12 cellular contexts compared by ENCODE assay signal in genomic region chr5:127519527-127519926, GRCh38. TPM values are rescaled to one million over a fixed set of nuclear protein-coding genes. Genes with fewer than 3 reads are reported as not detected.
DNase-seq lines count a peak whose midpoint lies in the region; ATAC-seq and TF ChIP-seq lines count a peak whose summit lies in the region.
"Had no signal": no experiment of that assay in that cellular context is flagged by ENCODE, and none has a peak within 500 bp of the region (broad histone marks: within the 10 kb centered on the region; RNA-seq: fewer than 3 reads in every experiment).

No MANE protein-coding gene starts in this region.

- H3K27ac Mint-ChIP-seq in T-helper 2 cell treated with Interferon-gamma antibody and Interleukin-4, amounts not matched to agents 5 μg/mL and 100 μg/mL, for 36 hours = no peak overlapping the region

- peaks cover 22% of the 10 kb centered on the region for H3K4me1 Mint-ChIP-seq in T-helper 2 cell treated with Interferon-gamma antibody and Interleukin-4, amounts not matched to agents 5 μg/mL and 100 μg/mL, for 36 hours (ENCODE audit: low read depth)

- H3K79me2 ChIP-seq in osteoblast (ENCODE audit: insufficient read depth, low read length) = peaks cover 68% of the 10 kb centered on the region

- no peak overlapping the region for H2AFZ ChIP-seq in osteoblast (ENCODE audit: low read length)

- no peak for ATAC-seq in HG03135 (IDR thresholded peaks at IDR 0.05; ENCODE audit: unreplicated experiment)

- no peak overlapping the region for H3K9ac ChIP-seq in endocrine pancreas (ENCODE audit: control insufficient read depth, insufficient read depth, low read length)

- DNase-seq in T-helper 2 cell treated with Interferon-gamma antibody and Interleukin-4, amounts not matched to agents 5 μg/mL and 100 μg/mL, for 36 hours (ENCODE audit: low spot score) = no peak
- DNase-seq in T-helper 2 cell = no peak
- DNase-seq in MV-4-11 (lab: John Stamatoyannopoulos, UW) = peak; percentile 53
- DNase-seq in osteoblast (ENCODE audit: insufficient read length, low spot score, missing footprints) = no peak
- DNase-seq in NCI-H1092 treated with DMSO at 0.1 percent for 48 hours (lab: John Stamatoyannopoulos, UW) = no peak
- DNase-seq in GM13976 (ENCODE audit: low spot score) = no peak
- DNase-seq: GDM1; naive B cell; NCI-H748 treated with DMSO at 0.1 percent for 48 hours; stimulated activated CD4-positive, alpha-beta T cell treated with anti-CD3 and anti-CD28 coated beads, Interleukin-1b, Interleukin-23, amount 100 ng/mL, for 48 hours had no signal

- TF ChIP-seq CTCF in osteoblast (IDR thresholded peaks at IDR 0.05; ENCODE audit: extremely low read depth, low read depth, low read length) (no peak), GM13976 (IDR thresholded peaks at IDR 0.05; ENCODE audit: borderline replicate concordance, control extremely low read depth, extremely low read depth, insufficient read depth, missing control alignments) (no peak)

- H3K27me3 Mint-ChIP-seq in T-helper 2 cell treated with Interferon-gamma antibody and Interleukin-4, amounts not matched to agents 5 μg/mL and 100 μg/mL, for 36 hours (ENCODE audit: low read depth) = no peaks in the 10 kb centered on the region

- peaks cover 2% of the 10 kb centered on the region for H3K36me3 ChIP-seq in endocrine pancreas (ENCODE audit: control insufficient read depth, insufficient read depth, low read length)
- H3K36me3 ChIP-seq in osteoblast (ENCODE audit: insufficient read depth, low read length) = peaks cover 28% of the 10 kb centered on the region

- H3K4me3 ChIP-seq in endocrine pancreas (ENCODE audit: control insufficient read depth, insufficient read depth, low read length) = peak overlapping the region; percentile 95
- H3K4me3 ChIP-seq in osteoblast (ENCODE audit: insufficient read depth, low read length) = peak overlapping the region; percentile 99

- peaks cover 52% of the 10 kb centered on the region for H4K20me1 ChIP-seq in osteoblast (ENCODE audit: insufficient read depth, low read length)

- H3K4me3 Mint-ChIP-seq in T-helper 2 cell treated with Interferon-gamma antibody and Interleukin-4, amounts not matched to agents 5 μg/mL and 100 μg/mL, for 36 hours = peak overlapping the region; percentile 30

- in situ Hi-C loops in GM13976 (cut with MboI; ENCODE audit: low sequenced_read_pairs, unreplicated experiment) = no loop called here

- H3K36me3 Mint-ChIP-seq in T-helper 2 cell treated with Interferon-gamma antibody and Interleukin-4, amounts not matched to agents 5 μg/mL and 100 μg/mL, for 36 hours (ENCODE audit: low read depth) = peaks cover 38% of the 10 kb centered on the region

- H3K27me3 ChIP-seq in endocrine pancreas (ENCODE audit: control insufficient read depth, insufficient read depth, low read length) (no peaks in the 10 kb centered on the region), osteoblast (ENCODE audit: insufficient read depth, low read length) (no peaks in the 10 kb centered on the region)

- H3K9me3 ChIP-seq in endocrine pancreas (ENCODE audit: control insufficient read depth, low read length) = no peaks in the 10 kb centered on the region
- H3K9me3 ChIP-seq in osteoblast (ENCODE audit: low read depth, low read length) = no peaks in the 10 kb centered on the region

- H3K4me2 ChIP-seq in osteoblast (ENCODE audit: insufficient read depth, low read length) = peak overlapping the region; percentile 83

- H3K27ac ChIP-seq in osteoblast (ENCODE audit: low read depth, low read length) = peak overlapping the region; percentile 29

- H3K9me3 Mint-ChIP-seq in T-helper 2 cell treated with Interferon-gamma antibody and Interleukin-4, amounts not matched to agents 5 μg/mL and 100 μg/mL, for 36 hours = peaks cover 14% of the 10 kb centered on the region

- H3K4me1 ChIP-seq in endocrine pancreas (ENCODE audit: control insufficient read depth, insufficient read depth, low read length) = peaks cover 11% of the 10 kb centered on the region
- H3K4me1 ChIP-seq in osteoblast (ENCODE audit: insufficient read depth, low read length) = peaks cover 26% of the 10 kb centered on the region

RNA-seq across cellular contexts. Expression of gene PRRC1, which starts 2.1 kb away (rescaled TPM):
- 86.0 and 91.6 TPM in 2 replicates for total RNA-seq in osteoblast
